In the genomic region with DNA sequence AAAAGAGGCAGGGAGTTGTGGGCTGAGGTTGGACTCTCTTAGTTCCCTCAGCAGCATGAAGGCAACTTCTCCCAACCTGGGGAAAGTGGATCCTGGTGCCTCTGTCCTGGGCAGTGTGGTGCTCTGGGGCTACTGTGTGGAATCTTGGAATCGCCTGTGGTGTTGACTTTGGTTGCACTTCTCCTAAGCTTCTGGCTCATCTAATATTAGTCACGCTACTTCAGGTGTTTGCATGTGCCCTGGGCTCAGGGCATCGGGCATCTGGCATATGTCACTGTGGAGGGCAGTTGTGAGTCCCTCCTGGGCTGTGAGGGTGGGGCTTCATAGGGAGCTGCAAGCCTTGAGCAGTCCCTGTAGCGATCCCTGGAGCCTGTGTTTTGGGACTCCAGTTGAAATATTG, we compare ENCODE assay signal across 21 cellular contexts.
"Had no signal": no experiment of that assay in that cellular context is flagged by ENCODE, and none has a peak within 500 bp of the region (broad histone marks: within the 10 kb centered on the region; RNA-seq: fewer than 3 reads in every experiment).

No MANE protein-coding gene starts in this region.

- H3K4me2 ChIP-seq: hepatocyte had no signal

- FAIRE-seq: islet of Langerhans, small intestine had no signal

- H3K4me1 ChIP-seq: right lobe of liver had no signal

- H2AFZ ChIP-seq: hepatocyte had no signal

- H3K27ac ChIP-seq: esophagus squamous epithelium, hepatocyte, psoas muscle, right lobe of liver had no signal

- H3K27me3 ChIP-seq: esophagus squamous epithelium, hepatocyte, right lobe of liver had no signal

- H3K4me3 ChIP-seq: esophagus squamous epithelium, hepatocyte, mucosa of descending colon, psoas muscle, right lobe of liver had no signal

- ATAC-seq: activated CD4-positive, alpha-beta T cell treated with anti-CD3 and anti-CD28 coated beads for 36 hours; activated CD8-positive, alpha-beta T cell treated with anti-CD3 and anti-CD28 coated beads for 36 hours; activated T-helper 17 cell treated with anti-CD3 and anti-CD28 coated beads, Interleukin-2, amount 50 U/mL, for 72 hours; left colon; mucosa of descending colon; naive thymus-derived CD4-positive, alpha-beta T cell; psoas muscle; right lobe of liver had no signal

- H3K36me3 ChIP-seq: esophagus squamous epithelium, right lobe of liver had no signal

- H3K9me3 ChIP-seq: esophagus squamous epithelium, mucosa of descending colon, psoas muscle, right lobe of liver had no signal

- DNase-seq: activated CD4-positive, alpha-beta T cell treated with anti-CD3 and anti-CD28 coated beads for 36 hours; activated CD8-positive, alpha-beta T cell treated with anti-CD3 and anti-CD28 coated beads for 36 hours; activated naive CD4-positive, alpha-beta T cell; activated naive CD8-positive, alpha-beta T cell treated with anti-CD3 and anti-CD28 coated beads, Interleukin-2, amount 10 ng/mL, durations not matched to agents 7 days and 5 days; activated T-cell treated with anti-CD3 and anti-CD28 coated beads, Interleukin-2, amount 50 U/mL, for 1 hour; amygdala; cortex of kidney; effector CD4-positive, alpha-beta T cell; esophagus squamous epithelium; left colon; mesenchymal stem cell; mucosa of descending colon; naive thymus-derived CD4-positive, alpha-beta T cell; psoas muscle; right lobe of liver; small intestine; stimulated activated CD4-positive, alpha-beta T cell treated with anti-CD3 and anti-CD28 coated beads, Interleukin-15, amount 100 ng/mL, for 24 hours; stimulated activated CD4-positive, alpha-beta T cell treated with anti-CD3 and anti-CD28 coated beads, Interleukin-2, amount 100 ng/mL, for 48 hours had no signal
